8 cellular contexts compared by ENCODE assay signal in the genomic region with DNA sequence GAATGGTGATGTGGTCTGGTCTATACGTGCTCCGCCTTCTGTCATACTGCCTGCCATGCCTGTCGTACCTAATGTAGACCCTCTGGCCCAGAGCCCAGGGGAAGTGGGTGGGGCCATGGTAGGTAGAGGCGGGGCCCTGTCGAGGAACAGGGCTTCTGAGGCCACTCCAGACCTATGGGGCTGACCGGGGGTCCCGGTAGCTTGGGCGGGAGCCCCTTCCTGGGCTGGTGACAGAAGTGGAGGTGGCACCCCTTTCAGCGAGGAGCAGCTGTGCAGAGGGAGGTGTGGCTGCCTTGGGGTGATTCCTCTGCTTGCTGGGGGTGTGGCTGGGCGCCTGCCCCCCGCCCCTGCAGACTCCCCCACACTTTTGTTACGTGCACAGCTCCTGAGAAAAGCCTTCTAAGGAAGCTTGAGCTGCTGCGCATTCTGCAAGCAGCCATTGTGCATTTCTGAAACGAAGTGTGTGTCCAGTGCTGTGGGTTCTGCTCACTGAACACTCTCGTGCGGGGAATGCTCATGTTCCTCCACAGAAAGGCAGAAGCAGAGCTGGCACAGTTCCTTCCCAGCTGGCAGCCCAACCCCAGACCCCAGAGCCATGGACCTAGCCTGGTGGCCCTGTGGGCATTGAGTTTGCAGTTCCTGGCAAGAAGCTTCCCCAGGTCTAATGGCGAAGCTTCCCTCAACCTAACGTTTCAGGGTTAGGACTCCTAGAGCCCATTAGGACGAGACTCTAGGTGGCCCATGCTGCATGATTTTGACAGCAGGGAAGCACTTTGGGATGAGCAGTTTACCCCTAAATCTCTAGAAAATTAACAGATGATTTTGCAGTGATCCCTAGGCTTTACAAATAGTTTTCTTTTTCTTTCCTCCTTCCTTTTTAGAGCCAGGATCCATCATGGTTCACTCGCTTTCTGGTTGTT.
DNase-seq lines count a peak whose midpoint lies in the region; ATAC-seq and TF ChIP-seq lines count a peak whose summit lies in the region.

No MANE protein-coding gene starts in this region.

- TF ChIP-seq CTCF in thyroid gland (IDR thresholded peaks at IDR 0.05): no peak
- no peak for TF ChIP-seq CTCF in GM13977 (IDR thresholded peaks at IDR 0.05; ENCODE audit: extremely low read depth, insufficient read depth, missing control alignments)

- H3K27me3 ChIP-seq in right cardiac atrium (ENCODE audit: control insufficient read depth, insufficient read depth): no peaks in the 10 kb centered on the region
- no peaks in the 10 kb centered on the region for H3K27me3 ChIP-seq in layer of hippocampus (ENCODE audit: control insufficient read depth, insufficient read depth, low read length)
- no peaks in the 10 kb centered on the region for H3K27me3 ChIP-seq in thyroid gland

- no peak for TF ChIP-seq POLR2A in thyroid gland (IDR thresholded peaks at IDR 0.05)

- DNase-seq in right cardiac atrium (peak; percentile 17 to 60 (median 58)), cardiac septum (ENCODE audit: low spot score) (no peak), thyroid gland (no peak), GM13977 (ENCODE audit: low spot score) (no peak), SW 1271 (lab: John Stamatoyannopoulos, UW) (no peak), retina (no peak)
- DNase-seq in activated T-helper 1 cell treated with anti-CD3 and anti-CD28 coated beads, Interleukin-12 subunit alpha, Interleukin-12 subunit beta, Interleukin-2, Interleukin-4 antibody, amounts not matched to agents 30 ng/mL and 10 ng/mL and 1 ng/mL, durations not matched to agents 14 hours and 24 hours and 36 hours (ENCODE audit: low spot score): no peak

- peaks cover 26% of the 10 kb centered on the region for H3K4me1 Mint-ChIP-seq in activated T-helper 1 cell treated with anti-CD3 and anti-CD28 coated beads, Interleukin-12 subunit alpha, Interleukin-12 subunit beta, Interleukin-2, Interleukin-4 antibody, amounts not matched to agents 30 ng/mL and 10 ng/mL and 1 ng/mL, durations not matched to agents 14 hours and 24 hours and 36 hours (ENCODE audit: low read depth)

- no peak overlapping the region for H3K27ac ChIP-seq in right cardiac atrium (ENCODE audit: low read length)
- peak overlapping the region; percentile 32 for H3K27ac ChIP-seq in layer of hippocampus (ENCODE audit: low read depth, low read length)
- no peak overlapping the region for H3K27ac ChIP-seq in thyroid gland

- in situ Hi-C loops in GM13977 (cut with MboI; ENCODE audit: low pct_unique_long_range_greater_than_20kb, low sequenced_read_pairs, unreplicated experiment): no loop called here

- H3K27ac Mint-ChIP-seq in activated T-helper 1 cell treated with anti-CD3 and anti-CD28 coated beads, Interleukin-12 subunit alpha, Interleukin-12 subunit beta, Interleukin-2, Interleukin-4 antibody, amounts not matched to agents 30 ng/mL and 10 ng/mL and 1 ng/mL, durations not matched to agents 14 hours and 24 hours and 36 hours: no peak overlapping the region

- H3K36me3 Mint-ChIP-seq in activated T-helper 1 cell treated with anti-CD3 and anti-CD28 coated beads, Interleukin-12 subunit alpha, Interleukin-12 subunit beta, Interleukin-2, Interleukin-4 antibody, amounts not matched to agents 30 ng/mL and 10 ng/mL and 1 ng/mL, durations not matched to agents 14 hours and 24 hours and 36 hours (ENCODE audit: low read depth): no peaks in the 10 kb centered on the region

- WGBS in right cardiac atrium: 40% methylated on average over 20 of the region's 20 CpGs
- 71 to 80% methylated on average over 13 to 19 of the region's 20 CpGs for WGBS in thyroid gland, 2 donors

- H3K9me3 Mint-ChIP-seq in activated T-helper 1 cell treated with anti-CD3 and anti-CD28 coated beads, Interleukin-12 subunit alpha, Interleukin-12 subunit beta, Interleukin-2, Interleukin-4 antibody, amounts not matched to agents 30 ng/mL and 10 ng/mL and 1 ng/mL, durations not matched to agents 14 hours and 24 hours and 36 hours: no peaks in the 10 kb centered on the region

- H3K9me3 ChIP-seq in right cardiac atrium (ENCODE audit: control insufficient read depth, low read length) (no peaks in the 10 kb centered on the region), thyroid gland (no peaks in the 10 kb centered on the region)

- intact Hi-C loops in right cardiac atrium (cut with DNase I) (no loop called here), cardiac septum (cut with DNase I) (loop anchor here (10.0 kb wide), 1 partner anchor 166 kb away; the partner anchor contains the start of gene LRPAP1), thyroid gland (cut with DNase I) (no loop called here)
- intact Hi-C loops in activated T-helper 1 cell treated with anti-CD3 and anti-CD28 coated beads, Interleukin-12 subunit alpha, Interleukin-12 subunit beta, Interleukin-2, Interleukin-4 antibody, amounts not matched to agents 30 ng/mL and 10 ng/mL and 1 ng/mL, durations not matched to agents 14 hours and 24 hours and 36 hours (cut with micrococcal nuclease): no loop called here

- H3K4me3 ChIP-seq in right cardiac atrium (ENCODE audit: low read length) (no peak overlapping the region), thyroid gland (replicated peaks in 1 of 3) (no peak overlapping the region)

- H3K4me1 ChIP-seq in right cardiac atrium (ENCODE audit: control insufficient read depth, insufficient read depth, low read length) (peaks cover 5% of the 10 kb centered on the region), thyroid gland (peaks cover 0 to 7% of the 10 kb centered on the region in 2 donors)

- no peaks in the 10 kb centered on the region for H3K36me3 ChIP-seq in thyroid gland

- ATAC-seq in right cardiac atrium: no peak

- peaks cover 30% of the 10 kb centered on the region for H3K27me3 Mint-ChIP-seq in activated T-helper 1 cell treated with anti-CD3 and anti-CD28 coated beads, Interleukin-12 subunit alpha, Interleukin-12 subunit beta, Interleukin-2, Interleukin-4 antibody, amounts not matched to agents 30 ng/mL and 10 ng/mL and 1 ng/mL, durations not matched to agents 14 hours and 24 hours and 36 hours (ENCODE audit: insufficient read depth)

- H3K4me3 Mint-ChIP-seq in activated T-helper 1 cell treated with anti-CD3 and anti-CD28 coated beads, Interleukin-12 subunit alpha, Interleukin-12 subunit beta, Interleukin-2, Interleukin-4 antibody, amounts not matched to agents 30 ng/mL and 10 ng/mL and 1 ng/mL, durations not matched to agents 14 hours and 24 hours and 36 hours: peak overlapping the region; percentile 28

Comparison
In these comparisons a context has a peak if more than half of its experiments do, and no peak if none do; other contexts are left out.
1. DNase-seq: peak in right cardiac atrium (3 of 3); none in cardiac septum (single experiment), activated T-helper 1 cell treated with anti-CD3 and anti-CD28 coated beads, Interleukin-12 subunit alpha, Interleukin-12 subunit beta, Interleukin-2, Interleukin-4 antibody, amounts not matched to agents 30 ng/mL and 10 ng/mL and 1 ng/mL, durations not matched to agents 14 hours and 24 hours and 36 hours (single experiment), thyroid gland (0 of 2), GM13977 (single experiment), SW 1271 (0 of 2) and retina (single experiment).